In genomic region chr10:5971315-5971832, GRCh38 we compare ENCODE assay signal across 8 cellular contexts. TPM values are rescaled to one million over a fixed set of nuclear protein-coding genes. Genes with fewer than 3 reads are reported as not detected.
DNase-seq lines count a peak whose midpoint lies in the region; ATAC-seq, FAIRE-seq and TF ChIP-seq lines count a peak whose summit lies in the region.

No MANE protein-coding gene starts in this region.

- H3K9me2 ChIP-seq in Karpas-422 (replicated peaks; ENCODE audit: insufficient read depth, low read length): no peaks in the 10 kb centered on the region

- no peaks in the 10 kb centered on the region for H3K27me3 ChIP-seq in CD4-positive, CD25-positive, alpha-beta regulatory T cell (ENCODE audit: control insufficient read depth, insufficient read depth, low read length)
- H3K27me3 ChIP-seq in astrocyte (ENCODE audit: insufficient read depth, low read length) (no peaks in the 10 kb centered on the region), Karpas-422 (ENCODE audit: low read length) (no peaks in the 10 kb centered on the region)

- H3K9me3 ChIP-seq in CD4-positive, CD25-positive, alpha-beta regulatory T cell (ENCODE audit: control insufficient read depth in 2 of 2, low read length in 2 of 2): no peaks in the 10 kb centered on the region
- H3K9me3 ChIP-seq in astrocyte (ENCODE audit: insufficient read depth, low read depth, low read length) (no peaks in the 10 kb centered on the region), Karpas-422 (ENCODE audit: low read length) (no peaks in the 10 kb centered on the region)

- no peaks in the 10 kb centered on the region for H3K27me3 Mint-ChIP-seq in CD4-positive, CD25-positive, alpha-beta regulatory T cell
- peaks cover 12% of the 10 kb centered on the region for H3K27me3 Mint-ChIP-seq in astrocyte (ENCODE audit: low read depth, unreplicated experiment)
- H3K27me3 Mint-ChIP-seq in memory B cell: no peaks in the 10 kb centered on the region

- H3K4me3 Mint-ChIP-seq in CD4-positive, CD25-positive, alpha-beta regulatory T cell: peak overlapping the region; percentile 57 to 74 (median 68)
- H3K4me3 Mint-ChIP-seq in astrocyte (ENCODE audit: unreplicated experiment) (no peak overlapping the region), memory B cell (peak overlapping the region; percentile 80)

- H3K27ac ChIP-seq in CD4-positive, CD25-positive, alpha-beta regulatory T cell (ENCODE audit: insufficient read depth, low read length, poor library complexity, severe bottlenecking): peak overlapping the region; percentile 65
- H3K27ac ChIP-seq in astrocyte (ENCODE audit: low read depth, low read length) (no peak overlapping the region), caudate nucleus (ENCODE audit: low read depth, low read length) (no peak overlapping the region), Karpas-422 (ENCODE audit: low read length) (no peak overlapping the region)

- no peak overlapping the region for H3K9ac ChIP-seq in astrocyte (ENCODE audit: low read length)
- no peak overlapping the region for H3K9ac ChIP-seq in Karpas-422 (ENCODE audit: low read length)

- peaks cover 39 to 66% (median 57%) of the 10 kb centered on the region in 4 donors for H3K4me1 Mint-ChIP-seq in CD4-positive, CD25-positive, alpha-beta regulatory T cell
- H3K4me1 Mint-ChIP-seq in astrocyte (ENCODE audit: low read depth, unreplicated experiment): no peaks in the 10 kb centered on the region
- H3K4me1 Mint-ChIP-seq in memory B cell: peaks cover 35% of the 10 kb centered on the region

- no peaks in the 10 kb centered on the region for H3K9me3 Mint-ChIP-seq in CD4-positive, CD25-positive, alpha-beta regulatory T cell
- no peaks in the 10 kb centered on the region for H3K9me3 Mint-ChIP-seq in astrocyte (ENCODE audit: unreplicated experiment)
- H3K9me3 Mint-ChIP-seq in memory B cell: no peaks in the 10 kb centered on the region

- H3K36me3 Mint-ChIP-seq in CD4-positive, CD25-positive, alpha-beta regulatory T cell: peaks cover 9% of the 10 kb centered on the region
- no peaks in the 10 kb centered on the region for H3K36me3 Mint-ChIP-seq in astrocyte (ENCODE audit: low read depth, unreplicated experiment)
- peaks cover 2% of the 10 kb centered on the region for H3K36me3 Mint-ChIP-seq in memory B cell

- no peak for TF ChIP-seq CTCF in astrocyte (IDR thresholded peaks at IDR 0.05; ENCODE audit: insufficient read depth, low read depth, low read length)

- peaks cover 40% of the 10 kb centered on the region for H3K4me1 ChIP-seq in CD4-positive, CD25-positive, alpha-beta regulatory T cell (ENCODE audit: control insufficient read depth, insufficient read depth, low read length, poor library complexity, severe bottlenecking)
- no peaks in the 10 kb centered on the region for H3K4me1 ChIP-seq in astrocyte (ENCODE audit: insufficient read depth, low read length)
- peaks cover 2% of the 10 kb centered on the region for H3K4me1 ChIP-seq in Karpas-422 (ENCODE audit: low read length)

- H3K27ac Mint-ChIP-seq in CD4-positive, CD25-positive, alpha-beta regulatory T cell: peak overlapping the region; percentile 69 to 89 (median 72)
- no peak overlapping the region for H3K27ac Mint-ChIP-seq in astrocyte (ENCODE audit: unreplicated experiment)
- peak overlapping the region; percentile 80 for H3K27ac Mint-ChIP-seq in memory B cell

- H4K20me1 ChIP-seq in astrocyte (ENCODE audit: insufficient read depth, low read length): no peaks in the 10 kb centered on the region
- no peaks in the 10 kb centered on the region for H4K20me1 ChIP-seq in Karpas-422 (ENCODE audit: insufficient read depth, low read depth, low read length)

- H3K4me2 ChIP-seq in astrocyte (ENCODE audit: low read length): no peak overlapping the region
- no peak overlapping the region for H3K4me2 ChIP-seq in Karpas-422 (ENCODE audit: low read depth, low read length, poor library complexity, severe bottlenecking)

- peaks cover 8% of the 10 kb centered on the region for H3K36me3 ChIP-seq in CD4-positive, CD25-positive, alpha-beta regulatory T cell (ENCODE audit: control insufficient read depth, insufficient read depth, low read length)
- H3K36me3 ChIP-seq in astrocyte (ENCODE audit: insufficient read depth, low read length) (no peaks in the 10 kb centered on the region), Karpas-422 (ENCODE audit: insufficient read depth, low read length) (no peaks in the 10 kb centered on the region)

- FAIRE-seq in astrocyte (lab: Jason Lieb, UNC): no peak

- peak in 1 of 3 donors; percentile 81 for DNase-seq in CD4-positive, CD25-positive, alpha-beta regulatory T cell
- DNase-seq in LoVo (ENCODE audit: low spot score) (peak; percentile 66), astrocyte (ENCODE audit: low read depth) (peak; percentile 83), memory B cell (ENCODE audit: low spot score in 2 of 2) (no peak), activated gamma-delta T cell treated with Interleukin-2 at 50 U/mL for 16 hours (no peak), EL (no peak), caudate nucleus (lab: John Stamatoyannopoulos, UW) (no peak), Karpas-422 (no peak)

- H2AFZ ChIP-seq in astrocyte (ENCODE audit: low read depth, low read length): no peak overlapping the region
- H2AFZ ChIP-seq in Karpas-422 (ENCODE audit: low read length): no peak overlapping the region

- H3K4me3 ChIP-seq in CD4-positive, CD25-positive, alpha-beta regulatory T cell (ENCODE audit: low read depth, low read length): peak overlapping the region; percentile 68
- H3K4me3 ChIP-seq in astrocyte (ENCODE audit: insufficient read depth, low read depth, low read length): no peak overlapping the region
- no peak overlapping the region for H3K4me3 ChIP-seq in Karpas-422 (ENCODE audit: low read length)

- peak; percentile 86 to 90 for ATAC-seq in CD4-positive, CD25-positive, alpha-beta regulatory T cell (ENCODE audit: low read depth in 2 of 2)
- ATAC-seq in memory B cell (ENCODE audit: low read depth): peak; percentile 14

- H3K79me2 ChIP-seq in astrocyte (ENCODE audit: insufficient read depth, low read length) (no peaks in the 10 kb centered on the region), Karpas-422 (ENCODE audit: low read length) (no peaks in the 10 kb centered on the region)

RNA-seq across cellular contexts. Expression of gene IL15RA, which starts 6.0 kb away (rescaled TPM):
- 17.7 TPM for total RNA-seq in CD4-positive, CD25-positive, alpha-beta regulatory T cell
- polyA plus RNA-seq in CD4-positive, CD25-positive, alpha-beta regulatory T cell: 10 to 100 TPM in 1 of 4 donors, 1 to 10 TPM in 3; 9.1 to 13.4 (median 9.5) TPM
- total RNA-seq in astrocyte: 2.9 and 3.1 TPM in 2 replicates
- total RNA-seq in Karpas-422 (2014; rRNA removed; shearing (Covaris generic); ENCODE audit: low replicate concordance): not detected in 2 replicates

Comparison
In these comparisons a context has a peak if more than half of its experiments do, and no peak if none do; other contexts are left out.
1. DNase-seq: peak in LoVo (single experiment) and astrocyte (single experiment); none in memory B cell (0 of 2), activated gamma-delta T cell treated with Interleukin-2 at 50 U/mL for 16 hours (single experiment), EL (single experiment), caudate nucleus (0 of 61) and Karpas-422 (single experiment).